Comparison of ENCODE assay signal across 1 cellular context in the genomic region with DNA sequence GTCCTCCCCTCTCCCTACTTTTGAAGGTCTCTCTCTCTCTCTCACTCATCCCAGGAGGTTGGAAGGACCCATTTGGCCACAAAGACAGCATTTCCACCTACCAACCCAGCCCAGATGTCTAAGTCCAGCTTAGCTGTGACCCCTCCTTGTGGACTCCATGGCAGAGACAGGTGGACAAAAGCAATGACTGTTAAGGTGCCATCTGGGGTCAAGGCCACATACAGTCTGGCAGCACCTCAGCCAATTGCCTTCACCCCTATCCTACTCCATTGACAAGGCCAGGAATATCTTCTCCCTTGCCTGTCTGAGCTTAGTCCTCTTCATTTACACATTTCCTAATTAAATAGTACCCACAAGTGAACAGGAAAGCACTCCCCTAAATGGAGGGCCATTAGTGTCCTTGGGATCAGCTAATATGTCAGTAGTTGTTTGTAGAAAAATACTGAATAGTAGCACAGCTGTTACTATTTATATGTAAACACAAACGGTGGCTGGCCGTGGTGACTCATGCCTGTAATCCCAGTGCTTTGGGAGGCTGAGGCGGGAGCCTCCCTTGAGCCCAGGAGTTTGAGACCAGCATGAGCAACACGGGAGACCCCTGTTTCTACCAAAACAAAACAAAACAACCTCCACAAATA.
TF ChIP-seq lines count a peak whose summit lies in the region.

No MANE protein-coding gene starts in this region.

TF ChIP-seq in K562, 482 proteins besides CTCF, POLR2A, EP300 and RAD21 (continued from another document):
- TF ChIP-seq, protein P1, sequence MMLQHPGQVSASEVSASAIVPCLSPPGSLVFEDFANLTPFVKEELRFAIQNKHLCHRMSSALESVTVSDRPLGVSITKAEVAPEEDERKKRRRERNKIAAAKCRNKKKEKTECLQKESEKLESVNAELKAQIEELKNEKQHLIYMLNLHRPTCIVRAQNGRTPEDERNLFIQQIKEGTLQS (IDR thresholded peaks at IDR 0.05) = peak; percentile 57
- TF ChIP-seq, protein P1 (CRISPR knock-in tag; conservative IDR thresholded peaks at IDR 0.05) = no peak
- TF ChIP-seq NR2F6 (CRISPR knock-in tag; IDR thresholded peaks at IDR 0.05) = no peak
- no peak for TF ChIP-seq MIER1 (IDR thresholded peaks at IDR 0.05; ENCODE audit: low read depth)
- TF ChIP-seq NCOR1 (IDR thresholded peaks at IDR 0.05) = no peak
- no peak for TF ChIP-seq SETDB1 (IDR thresholded peaks at IDR 0.05; ENCODE audit: low read length)
- TF ChIP-seq JUND (IDR thresholded peaks at IDR 0.05; ENCODE audit: borderline replicate concordance, low read depth, low read length) = no peak
- TF ChIP-seq JUND (tag; IDR thresholded peaks at IDR 0.05; ENCODE audit: borderline replicate concordance, low read depth, low read length) = peak; percentile 34; the same call in 1 of the 3 replicates
- TF ChIP-seq, protein P2, sequence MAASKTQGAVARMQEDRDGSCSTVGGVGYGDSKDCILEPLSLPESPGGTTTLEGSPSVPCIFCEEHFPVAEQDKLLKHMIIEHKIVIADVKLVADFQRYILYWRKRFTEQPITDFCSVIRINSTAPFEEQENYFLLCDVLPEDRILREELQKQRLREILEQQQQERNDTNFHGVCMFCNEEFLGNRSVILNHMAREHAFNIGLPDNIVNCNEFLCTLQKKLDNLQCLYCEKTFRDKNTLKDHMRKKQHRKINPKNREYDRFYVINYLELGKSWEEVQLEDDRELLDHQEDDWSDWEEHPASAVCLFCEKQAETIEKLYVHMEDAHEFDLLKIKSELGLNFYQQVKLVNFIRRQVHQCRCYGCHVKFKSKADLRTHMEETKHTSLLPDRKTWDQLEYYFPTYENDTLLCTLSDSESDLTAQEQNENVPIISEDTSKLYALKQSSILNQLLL (CRISPR knock-in tag; IDR thresholded peaks at IDR 0.05; ENCODE audit: borderline replicate concordance) = no peak
- peak; percentile 71 for TF ChIP-seq FOSL1 (tag; conservative IDR thresholded peaks at IDR 0.05)
